Comparison of ENCODE assay signal across 8 cellular contexts in genomic region chr1:160251687-160252526, GRCh38. TPM values are rescaled to one million over a fixed set of nuclear protein-coding genes. Genes with fewer than 3 reads are reported as not detected.
A peak's percentile ranks its signal among the peaks of the same experiment; 100 is the strongest.
DNase-seq lines count a peak whose midpoint lies in the region; ATAC-seq, FAIRE-seq and TF ChIP-seq lines count a peak whose summit lies in the region.

No MANE protein-coding gene starts in this region.

- no peaks in the 10 kb centered on the region for H3K27me3 ChIP-seq in BE2C
- H3K27me3 ChIP-seq in ovary, result no peaks in the 10 kb centered on the region

- no peaks in the 10 kb centered on the region for H3K36me3 Mint-ChIP-seq in activated naive CD4-positive, alpha-beta T cell treated with anti-CD3 and anti-CD28 coated beads, Interleukin-2, amount 50 U/mL, for 24 hours

- no peak overlapping the region for H3K27ac ChIP-seq in ovary

- no peaks in the 10 kb centered on the region for H3K9me3 Mint-ChIP-seq in activated naive CD4-positive, alpha-beta T cell treated with anti-CD3 and anti-CD28 coated beads, Interleukin-2, amount 50 U/mL, for 24 hours

- no peak for TF ChIP-seq POLR2A in ovary (IDR thresholded peaks at IDR 0.05)

- no peak for ATAC-seq in HG03571 (IDR thresholded peaks at IDR 0.05; ENCODE audit: unreplicated experiment)

- no peaks in the 10 kb centered on the region for H3K9me3 ChIP-seq in BE2C
- no peaks in the 10 kb centered on the region for H3K9me3 ChIP-seq in ovary

- intact Hi-C loops in ovary (cut with DNase I), result loop anchor here in 3 of 4 donors (5.0 to 10.0 kb wide), 4 partner anchors 57 to 157 kb away; partner anchors contain the start of genes CASQ1 (in 3 of the 3) and IGSF8 (in 1 of the 3)

- peaks cover 26% of the 10 kb centered on the region for H3K4me1 Mint-ChIP-seq in activated naive CD4-positive, alpha-beta T cell treated with anti-CD3 and anti-CD28 coated beads, Interleukin-2, amount 50 U/mL, for 24 hours

- TF ChIP-seq CTCF in BE2C (IDR thresholded peaks at IDR 0.05; ENCODE audit: low read depth, low read length) (peak; percentile 84), LNCAP (IDR thresholded peaks at IDR 0.05) (peak; percentile 86), ovary (IDR thresholded peaks at IDR 0.05) (peak in 2 of 3 donors; percentile 67 to 80)

- peak overlapping the region; percentile 85 for H3K27ac Mint-ChIP-seq in activated naive CD4-positive, alpha-beta T cell treated with anti-CD3 and anti-CD28 coated beads, Interleukin-2, amount 50 U/mL, for 24 hours

- no peaks in the 10 kb centered on the region; the same call in 1 of the 2 replicates for H3K4me1 ChIP-seq in BE2C
- H3K4me1 ChIP-seq in ovary (ENCODE audit: insufficient read depth), result peaks cover 1% of the 10 kb centered on the region

- no peak overlapping the region for H3K4me3 Mint-ChIP-seq in activated naive CD4-positive, alpha-beta T cell treated with anti-CD3 and anti-CD28 coated beads, Interleukin-2, amount 50 U/mL, for 24 hours

- no peak overlapping the region for H3K4me3 ChIP-seq in BE2C (ENCODE audit: low read depth, low read length)
- H3K4me3 ChIP-seq in ovary, result no peak overlapping the region

- DNase-seq in BE2C, result peak; percentile 78
- peak; percentile 40 for DNase-seq in GM19239 (ENCODE audit: insufficient read length, low spot score)
- DNase-seq in SHP77 (lab: John Stamatoyannopoulos, UW), result peak; percentile 48 to 74
- DNase-seq in globus pallidus (ENCODE audit: low spot score), result peak; percentile 92
- DNase-seq in ovary, result peak; percentile 56 to 81 (median 64)

- H3K36me3 ChIP-seq in BE2C (no peaks in the 10 kb centered on the region; the same call in 1 of the 2 replicates), ovary (no peaks in the 10 kb centered on the region)

- TF ChIP-seq EP300 in ovary (IDR thresholded peaks at IDR 0.05), result no peak

- no peaks in the 10 kb centered on the region for H3K27me3 Mint-ChIP-seq in activated naive CD4-positive, alpha-beta T cell treated with anti-CD3 and anti-CD28 coated beads, Interleukin-2, amount 50 U/mL, for 24 hours

- WGBS in ovary, 3 donors, result 67 to 73% (median 73%) methylated on average over 5 of the region's 5 CpGs

- peak; percentile 93 for FAIRE-seq in GM19239 (lab: Jason Lieb, UNC)

RNA-seq across cellular contexts. Expression of gene DCAF8, which starts 10.4 kb away (rescaled TPM):
- 189 TPM for polyA plus RNA-seq in BE2C (2012; ENCODE audit: insufficient read depth, insufficient read length, low read depth)
- total RNA-seq in ovary, result 100 to 1,000 TPM in 5 of 7 donors, 10 to 100 TPM in 2; 85.2 to 133 (median 104) TPM
- 100 to 1,000 TPM in 1 of 2 donors, 10 to 100 TPM in 1; 99.0 to 147 TPM for polyA plus RNA-seq in ovary

RNA-seq across cellular contexts. Expression of gene PEX19, which starts 33.0 kb away (rescaled TPM):
- polyA plus RNA-seq in BE2C (2012; ENCODE audit: insufficient read depth, insufficient read length, low read depth), result 36.0 TPM
- total RNA-seq in ovary, result 10 to 100 TPM; 40.1 to 91.7 (median 70.6) TPM
- 100 to 1,000 TPM in 1 of 2 donors, 10 to 100 TPM in 1; 38.9 to 139 TPM for polyA plus RNA-seq in ovary

RNA-seq across cellular contexts. Expression of gene PEA15, which starts 46.7 kb away (rescaled TPM):
- 114 TPM for polyA plus RNA-seq in BE2C (2012; ENCODE audit: insufficient read depth, insufficient read length, low read depth)
- total RNA-seq in ovary, result 100 to 1,000 TPM in 5 of 7 donors, 10 to 100 TPM in 2; 38.4 to 137 (median 135) TPM
- polyA plus RNA-seq in ovary, result 100 to 1,000 TPM; 137 to 530 TPM

Comparison
In these comparisons a context has a peak if more than half of its experiments do, and no peak if none do; other contexts are left out.
1. DNase-seq: peak in every context shown above with its lines; median percentile 92 in globus pallidus; 78 in BE2C; 64 in ovary; 61 in SHP77; 40 in GM19239.